Comparison of ENCODE assay signal across 33 cellular contexts in genomic region chr13:31768351-31768750, GRCh38. TPM values are rescaled to one million over a fixed set of nuclear protein-coding genes. Genes with fewer than 3 reads are reported as not detected.
"Had no signal": no experiment of that assay in that cellular context is flagged by ENCODE, and none has a peak within 500 bp of the region (broad histone marks: within the 10 kb centered on the region; RNA-seq: fewer than 3 reads in every experiment).

No MANE protein-coding gene starts in this region.

- H3K27me3 ChIP-seq: adrenal gland, body of pancreas had no signal

- H3K27ac ChIP-seq: adrenal gland, body of pancreas, RWPE1, VCaP had no signal

- H3K4me3 Mint-ChIP-seq: activated CD4-positive, alpha-beta memory T cell treated with anti-CD3 and anti-CD28 coated beads for 36 hours; activated CD4-positive, alpha-beta T cell treated with anti-CD3 and anti-CD28 coated beads, Interleukin-2, amount 10 ng/mL, durations not matched to agents 7 days and 5 days; activated naive CD4-positive, alpha-beta T cell treated with anti-CD3 and anti-CD28 coated beads, Interleukin-2, amount 10 ng/mL, durations not matched to agents 7 days and 5 days; activated naive CD8-positive, alpha-beta T cell treated with anti-CD3 and anti-CD28 coated beads for 36 hours; activated T-helper 17 cell treated with anti-CD3 and anti-CD28 coated beads, Interleukin-2, amount 50 U/mL, for 72 hours had no signal

- H3K4me3 ChIP-seq: adrenal gland, body of pancreas, K562 had no signal

- H3K36me3 Mint-ChIP-seq: activated CD4-positive, alpha-beta memory T cell treated with anti-CD3 and anti-CD28 coated beads for 36 hours; activated naive CD4-positive, alpha-beta T cell treated with anti-CD3 and anti-CD28 coated beads, Interleukin-2, amount 10 ng/mL, durations not matched to agents 7 days and 5 days; activated naive CD8-positive, alpha-beta T cell treated with anti-CD3 and anti-CD28 coated beads for 36 hours had no signal

- H3K4me1 ChIP-seq: adrenal gland, body of pancreas had no signal

- H3K27ac Mint-ChIP-seq: activated CD4-positive, alpha-beta memory T cell treated with anti-CD3 and anti-CD28 coated beads for 36 hours; activated CD4-positive, alpha-beta T cell treated with anti-CD3 and anti-CD28 coated beads, Interleukin-2, amount 10 ng/mL, durations not matched to agents 7 days and 5 days; activated naive CD4-positive, alpha-beta T cell treated with anti-CD3 and anti-CD28 coated beads, Interleukin-2, amount 10 ng/mL, durations not matched to agents 7 days and 5 days; activated naive CD8-positive, alpha-beta T cell treated with anti-CD3 and anti-CD28 coated beads for 36 hours; activated T-helper 17 cell treated with anti-CD3 and anti-CD28 coated beads, Interleukin-2, amount 50 U/mL, for 72 hours had no signal

- H3K27me3 Mint-ChIP-seq: activated CD4-positive, alpha-beta memory T cell treated with anti-CD3 and anti-CD28 coated beads for 36 hours; activated naive CD4-positive, alpha-beta T cell treated with anti-CD3 and anti-CD28 coated beads, Interleukin-2, amount 10 ng/mL, durations not matched to agents 7 days and 5 days had no signal

- DNase-seq: activated CD4-positive, alpha-beta memory T cell treated with anti-CD3 and anti-CD28 coated beads for 36 hours; activated CD4-positive, alpha-beta T cell treated with anti-CD3 and anti-CD28 coated beads, Interleukin-2, amount 10 ng/mL, durations not matched to agents 7 days and 5 days; activated CD4-positive, CD25-positive, alpha-beta regulatory T cell; activated gamma-delta T cell treated with Interleukin-2 at 50 U/mL for 16 hours; activated naive CD4-positive, alpha-beta T cell treated with anti-CD3 and anti-CD28 coated beads, Interleukin-2, amount 10 ng/mL, durations not matched to agents 7 days and 5 days; activated naive CD8-positive, alpha-beta T cell treated with anti-CD3 and anti-CD28 coated beads for 36 hours; activated T-cell treated with anti-CD3 and anti-CD28 coated beads for 4 hours; activated T-cell treated with anti-CD3 and anti-CD28 coated beads, Interleukin-2, amount 50 U/mL, for 48 hours; adrenal gland; anterior cingulate cortex; body of pancreas; central memory CD4-positive, alpha-beta T cell; Karpas-422; NCI-H1105 treated with DMSO at 0.1 percent for 48 hours; NCI-H1436 treated with DMSO at 0.1 percent for 48 hours; NCI-H187; NCI-H2081 treated with DMSO at 0.1 percent for 48 hours; NCI-H2171; NCI-H2227 treated with DMSO at 0.1 percent for 48 hours; NCI-H446 treated with DMSO at 0.1 percent for 48 hours; NCI-H526; NCI-H82; SHP77; T-helper 1 cell had no signal

- H3K36me3 ChIP-seq: adrenal gland had no signal

- ATAC-seq: activated T-helper 17 cell treated with anti-CD3 and anti-CD28 coated beads, Interleukin-2, amount 50 U/mL, for 72 hours; body of pancreas; K562 had no signal

- H3K9me3 ChIP-seq: adrenal gland, body of pancreas had no signal

- H3K9me3 Mint-ChIP-seq: activated CD4-positive, alpha-beta memory T cell treated with anti-CD3 and anti-CD28 coated beads for 36 hours; activated CD4-positive, alpha-beta T cell treated with anti-CD3 and anti-CD28 coated beads, Interleukin-2, amount 10 ng/mL, durations not matched to agents 7 days and 5 days; activated naive CD4-positive, alpha-beta T cell treated with anti-CD3 and anti-CD28 coated beads, Interleukin-2, amount 10 ng/mL, durations not matched to agents 7 days and 5 days; activated naive CD8-positive, alpha-beta T cell treated with anti-CD3 and anti-CD28 coated beads for 36 hours; activated T-helper 17 cell treated with anti-CD3 and anti-CD28 coated beads, Interleukin-2, amount 50 U/mL, for 72 hours had no signal

RNA-seq across cellular contexts. Expression of gene RXFP2, which starts 29.0 kb away (rescaled TPM):
- total RNA-seq: activated CD4-positive, alpha-beta memory T cell treated with anti-CD3 and anti-CD28 coated beads for 36 hours; activated CD4-positive, alpha-beta T cell treated with anti-CD3 and anti-CD28 coated beads, Interleukin-2, amount 10 ng/mL, durations not matched to agents 7 days and 5 days; activated CD8-positive, alpha-beta memory T cell treated with anti-CD3 and anti-CD28 coated beads for 36 hours; activated naive CD8-positive, alpha-beta T cell treated with anti-CD3 and anti-CD28 coated beads for 36 hours; activated T-helper 17 cell treated with anti-CD3 and anti-CD28 coated beads, Interleukin-2, amount 50 U/mL, for 72 hours; body of pancreas; bronchial epithelial cell; K562; OCI-LY7; SK-MEL-5; T-helper 2 cell treated with Interferon-gamma antibody and Interleukin-4, amounts not matched to agents 100 ng/mL and 5 ng/mL, for 36 hours had no signal
- polyA plus RNA-seq: K562 had no signal
